In genomic region chr21:25682382-25682781, GRCh38 we compare ENCODE assay signal across 22 cellular contexts.
"Had no signal": no experiment of that assay in that cellular context is flagged by ENCODE, and none has a peak within 500 bp of the region (broad histone marks: within the 10 kb centered on the region; RNA-seq: fewer than 3 reads in every experiment).

No MANE protein-coding gene starts in this region.

- H3K36me3 ChIP-seq: breast epithelium, Peyer's patch had no signal

- H3K4me3 ChIP-seq: breast epithelium, Peyer's patch had no signal

- ATAC-seq: activated CD8-positive, alpha-beta memory T cell treated with anti-CD3 and anti-CD28 coated beads, Interleukin-2, amount 10 ng/mL, durations not matched to agents 7 days and 5 days had no signal

- H3K9me3 ChIP-seq: breast epithelium, Peyer's patch had no signal

- DNase-seq: activated B cell treated with CpG ODN at 0.5 μM for 24 hours; activated CD4-positive, alpha-beta T cell treated with anti-CD3 and anti-CD28 coated beads for 1 hour; activated CD4-positive, alpha-beta T cell treated with anti-CD3 and anti-CD28 coated beads, Interleukin-2, amount 10 ng/mL, durations not matched to agents 24 days and 14 days; activated CD4-positive, alpha-beta T cell treated with anti-CD3 and anti-CD28 coated beads, Interleukin-2, amount 50 U/mL, for 48 hours; activated CD8-positive, alpha-beta memory T cell treated with anti-CD3 and anti-CD28 coated beads, Interleukin-2, amount 10 ng/mL, durations not matched to agents 7 days and 5 days; activated effector memory CD4-positive, alpha-beta T cell treated with Interleukin-2 at 50 U/mL for 16 hours; activated naive CD4-positive, alpha-beta T cell; activated T-cell treated with anti-CD3 and anti-CD28 coated beads, Interleukin-2, amount 50 U/mL, for 24 hours; aorta; caudate nucleus; KG1; MV-4-11; NCI-H1105; NCI-H1436; NCI-H1694 treated with DMSO at 0.1 percent for 48 hours; NCI-H2029 treated with DMSO at 0.1 percent for 48 hours; NCI-H345; NCI-H510A; NCI-H526 treated with DMSO at 0.1 percent for 48 hours; Peyer's patch; SHP77 treated with DMSO at 0.1 percent for 48 hours had no signal

- H3K27ac ChIP-seq: breast epithelium, Peyer's patch had no signal

- H3K27me3 ChIP-seq: breast epithelium, Peyer's patch had no signal

- H3K4me1 ChIP-seq: breast epithelium, Peyer's patch had no signal
